Comparison of ENCODE assay signal across 1 cellular context in the genomic region with DNA sequence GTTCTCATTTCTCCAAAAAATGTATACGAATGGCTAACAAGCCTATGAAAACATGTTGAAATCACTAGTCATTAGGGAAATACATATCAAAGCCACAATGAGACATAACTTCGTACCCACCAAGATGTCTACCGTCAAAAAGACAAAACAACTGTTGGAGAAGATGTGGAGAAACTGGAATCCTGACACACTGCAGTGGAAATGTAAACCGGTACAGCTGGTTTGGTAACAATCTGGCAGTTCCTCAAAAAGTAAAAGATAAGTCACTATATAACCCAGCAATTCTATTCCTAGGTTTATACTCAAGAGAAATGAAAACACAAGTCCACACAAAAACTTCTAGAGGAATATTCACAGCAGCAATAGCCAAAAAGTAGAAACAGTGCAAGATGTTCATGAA.
TF ChIP-seq lines count a peak whose summit lies in the region.

No MANE protein-coding gene starts in this region.

TF ChIP-seq in IMR-90, 13 proteins besides CTCF, POLR2A, EP300 and RAD21 (continued from another document):
- TF ChIP-seq ELK1 (IDR thresholded peaks at IDR 0.05; ENCODE audit: borderline replicate concordance, low read depth, low read length) (no peak), MAFK (IDR thresholded peaks at IDR 0.05; ENCODE audit: low read depth, low read length) (no peak), CHD1 (IDR thresholded peaks at IDR 0.05; ENCODE audit: low read depth, low read length) (no peak)
